In the genomic region with DNA sequence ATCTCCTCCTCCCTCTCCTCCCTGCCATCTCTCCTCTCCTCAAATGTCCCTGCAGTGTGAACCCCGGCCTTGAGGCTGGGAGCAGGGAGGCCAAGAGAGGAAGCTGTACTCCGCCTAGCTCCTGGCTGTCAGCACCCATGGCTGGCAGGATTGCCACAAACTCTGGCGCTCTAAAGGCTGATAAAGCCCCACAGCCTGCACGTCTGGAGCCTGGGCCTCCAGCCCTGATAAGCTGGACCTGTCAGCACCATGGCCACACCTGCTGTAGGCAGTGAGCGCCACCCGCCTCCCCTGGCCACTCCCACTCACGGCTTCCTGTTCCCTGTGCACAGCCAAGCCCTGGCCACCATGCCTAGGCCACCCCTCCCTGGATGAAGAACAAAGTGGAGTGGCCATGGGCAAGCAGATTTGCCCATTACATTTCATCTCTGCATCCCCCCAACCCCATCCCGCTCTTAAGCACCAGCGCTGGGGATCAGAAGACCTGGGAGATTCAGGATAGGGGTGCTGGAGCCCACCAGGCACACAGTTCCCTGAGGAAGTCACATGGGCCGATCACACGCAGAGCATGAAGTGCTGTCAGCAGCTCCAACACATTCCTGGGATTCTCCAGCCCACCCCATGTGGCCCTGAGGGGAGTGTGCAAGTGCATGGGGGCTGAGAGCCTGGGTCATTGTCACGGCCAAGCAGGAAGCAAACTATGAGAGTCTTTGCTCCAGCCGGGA, we compare ENCODE assay signal across 1 cellular context.
A peak's percentile ranks its signal among the peaks of the same experiment; 100 is the strongest.
TF ChIP-seq lines count a peak whose summit lies in the region.

No MANE protein-coding gene starts in this region.

TF ChIP-seq in K562, 482 proteins besides CTCF, POLR2A, EP300 and RAD21 (continued from another document):
- TF ChIP-seq JUND (IDR thresholded peaks at IDR 0.05; ENCODE audit: borderline replicate concordance, low read depth, low read length) (peak; percentile 79), JUND (tag; IDR thresholded peaks at IDR 0.05; ENCODE audit: borderline replicate concordance, low read depth, low read length) (peak; percentile 77; the same call in 1 of the 3 replicates), ZNF507 (tag; conservative IDR thresholded peaks at IDR 0.05) (no peak), ZNF561 (CRISPR knock-in tag; conservative IDR thresholded peaks at IDR 0.05) (0 out of 2 replicates have a peak, but pooled peaks have one; percentile 61), CBX5 (IDR thresholded peaks at IDR 0.05; ENCODE audit: borderline replicate concordance, low read depth) (no peak)
- TF ChIP-seq, protein P1, sequence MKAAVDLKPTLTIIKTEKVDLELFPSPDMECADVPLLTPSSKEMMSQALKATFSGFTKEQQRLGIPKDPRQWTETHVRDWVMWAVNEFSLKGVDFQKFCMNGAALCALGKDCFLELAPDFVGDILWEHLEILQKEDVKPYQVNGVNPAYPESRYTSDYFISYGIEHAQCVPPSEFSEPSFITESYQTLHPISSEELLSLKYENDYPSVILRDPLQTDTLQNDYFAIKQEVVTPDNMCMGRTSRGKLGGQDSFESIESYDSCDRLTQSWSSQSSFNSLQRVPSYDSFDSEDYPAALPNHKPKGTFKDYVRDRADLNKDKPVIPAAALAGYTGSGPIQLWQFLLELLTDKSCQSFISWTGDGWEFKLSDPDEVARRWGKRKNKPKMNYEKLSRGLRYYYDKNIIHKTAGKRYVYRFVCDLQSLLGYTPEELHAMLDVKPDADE (conservative IDR thresholded peaks at IDR 0.05; ENCODE audit: control insufficient read depth, low read depth, low read length) = peak; percentile 97
